27 cellular contexts compared by ENCODE assay signal in genomic region chr10:86222687-86223086, GRCh38.
"Had no signal": no experiment of that assay in that cellular context is flagged by ENCODE, and none has a peak within 500 bp of the region (broad histone marks: within the 10 kb centered on the region; RNA-seq: fewer than 3 reads in every experiment).

No MANE protein-coding gene starts in this region.

- DNase-seq: activated CD4-positive, alpha-beta memory T cell treated with anti-CD3 and anti-CD28 coated beads for 36 hours; activated CD4-positive, alpha-beta T cell treated with anti-CD3 and anti-CD28 coated beads for 36 hours; activated CD4-positive, alpha-beta T cell treated with anti-CD3 and anti-CD28 coated beads, Interleukin-2, amount 10 ng/mL, durations not matched to agents 24 days and 14 days; activated CD4-positive, CD25-positive, alpha-beta regulatory T cell; activated CD4-positive, CD25-positive, alpha-beta regulatory T cell treated with anti-CD3 and anti-CD28 coated beads, Interleukin-2, amount 50 U/mL, for 72 hours; activated CD8-positive, alpha-beta memory T cell treated with anti-CD3 and anti-CD28 coated beads, Interleukin-2, amount 10 ng/mL, durations not matched to agents 7 days and 5 days; activated CD8-positive, alpha-beta memory T cell treated with anti-CD3 and anti-CD28 coated beads, Interleukin-2, amount 50 U/mL, for 4 hours; activated CD8-positive, alpha-beta T cell treated with anti-CD3 and anti-CD28 coated beads, Interleukin-2, amount 10 ng/mL, durations not matched to agents 7 days and 5 days; activated effector memory CD4-positive, alpha-beta T cell treated with anti-CD3 and anti-CD28 coated beads, Interleukin-2, amount 50 U/mL, for 16 hours; activated naive CD4-positive, alpha-beta T cell treated with anti-CD3 and anti-CD28 coated beads for 36 hours; activated naive CD8-positive, alpha-beta T cell treated with anti-CD3 and anti-CD28 coated beads for 36 hours; activated naive CD8-positive, alpha-beta T cell treated with anti-CD3 and anti-CD28 coated beads, Interleukin-2, amount 50 U/mL, for 24 hours; activated T-cell treated with anti-CD3 and anti-CD28 coated beads, Interleukin-2, amount 50 U/mL, for 1 hour; activated T-cell treated with anti-CD3 and anti-CD28 coated beads, Interleukin-2, amount 50 U/mL, for 48 hours; adrenal gland; amygdala; body of pancreas; caudate nucleus; colonic mucosa; effector CD8-positive, alpha-beta T cell; esophagus squamous epithelium; foreskin melanocyte; T-helper 2 cell had no signal

- H3K36me3 ChIP-seq: adrenal gland, colonic mucosa, esophagus squamous epithelium, gastroesophageal sphincter had no signal

- H3K4me1 ChIP-seq: adrenal gland, body of pancreas, colonic mucosa, esophagus squamous epithelium, gastroesophageal sphincter had no signal

- H3K9me3 ChIP-seq: adrenal gland, body of pancreas, colonic mucosa, esophagus squamous epithelium, gastroesophageal sphincter had no signal

- H3K27ac ChIP-seq: adrenal gland, body of pancreas, colonic mucosa, epithelial cell of prostate, esophagus squamous epithelium, gastroesophageal sphincter had no signal

- ATAC-seq: activated CD4-positive, alpha-beta T cell treated with anti-CD3 and anti-CD28 coated beads for 36 hours; activated CD8-positive, alpha-beta memory T cell treated with anti-CD3 and anti-CD28 coated beads, Interleukin-2, amount 10 ng/mL, durations not matched to agents 7 days and 5 days; activated CD8-positive, alpha-beta T cell treated with anti-CD3 and anti-CD28 coated beads, Interleukin-2, amount 10 ng/mL, durations not matched to agents 7 days and 5 days; activated naive CD8-positive, alpha-beta T cell treated with anti-CD3 and anti-CD28 coated beads, Interleukin-2, amount 50 U/mL, for 24 hours; body of pancreas; gastroesophageal sphincter had no signal

- H3K27me3 ChIP-seq: adrenal gland, body of pancreas, colonic mucosa, esophagus squamous epithelium had no signal

- H3K4me3 ChIP-seq: adrenal gland, body of pancreas, colonic mucosa, esophagus squamous epithelium, gastroesophageal sphincter had no signal

- FAIRE-seq: endometrium, endothelial cell of umbilical vein had no signal
